13 cellular contexts compared by ENCODE assay signal in genomic region chr11:61447601-61448551, GRCh38. TPM values are rescaled to one million over a fixed set of nuclear protein-coding genes. Genes with fewer than 3 reads are reported as not detected.
DNase-seq lines count a peak whose midpoint lies in the region; ATAC-seq and TF ChIP-seq lines count a peak whose summit lies in the region.
"Had no signal": no experiment of that assay in that cellular context is flagged by ENCODE, and none has a peak within 500 bp of the region (broad histone marks: within the 10 kb centered on the region; RNA-seq: fewer than 3 reads in every experiment).

No MANE protein-coding gene starts in this region.

- H4K91ac ChIP-seq in neuronal stem cell (ENCODE audit: low read depth, low read length, poor library complexity): no peak overlapping the region

- no peak overlapping the region for H3K18ac ChIP-seq in neuronal stem cell (ENCODE audit: low read length)

- POLR2A ChIA-PET in activated CD4-positive, alpha-beta memory T cell treated with anti-CD3 and anti-CD28 coated beads for 36 hours (lab: Charles Lee): interaction anchor here (0.6 to 3.0 kb wide), 4 partner anchors 13 to 475 kb away, joined by 3 to 28 read pairs (median 4); partner anchors contain the start of genes CPSF7 and SDHAF2
- POLR2A ChIA-PET in CD8-positive, alpha-beta memory T cell (lab: Charles Lee): no interaction called here

- H3K36me3 Mint-ChIP-seq in activated CD4-positive, alpha-beta memory T cell treated with anti-CD3 and anti-CD28 coated beads for 36 hours: peaks cover 51% of the 10 kb centered on the region
- peaks cover 32% of the 10 kb centered on the region for H3K36me3 Mint-ChIP-seq in osteocyte (ENCODE audit: unreplicated experiment)
- H3K36me3 Mint-ChIP-seq in CD8-positive, alpha-beta memory T cell: peaks cover 0 to 84% (median 41%) of the 10 kb centered on the region in 3 donors

- H3K27ac ChIP-seq in neuronal stem cell (replicated peaks; ENCODE audit: low read length): no peak overlapping the region
- no peak overlapping the region for H3K27ac ChIP-seq in CD8-positive, alpha-beta memory T cell (ENCODE audit: low read depth, low read length)
- H3K27ac ChIP-seq: HL-60 had no signal

- no peak overlapping the region for H2AK5ac ChIP-seq in neuronal stem cell (ENCODE audit: low read depth, low read length)

- no peak overlapping the region for H2BK120ac ChIP-seq in neuronal stem cell (ENCODE audit: low read depth, low read length)

- H2BK15ac ChIP-seq in neuronal stem cell (ENCODE audit: low read length): no peak overlapping the region

- H3K9ac ChIP-seq in neuronal stem cell (ENCODE audit: low read depth, low read length, poor library complexity): no peak overlapping the region

- H3K27ac Mint-ChIP-seq in activated CD4-positive, alpha-beta memory T cell treated with anti-CD3 and anti-CD28 coated beads for 36 hours: peak overlapping the region; percentile 86
- peak overlapping the region; percentile 27 for H3K27ac Mint-ChIP-seq in osteocyte (ENCODE audit: unreplicated experiment)
- peak overlapping the region in 4 of 8 donors; percentile 14 to 56 (median 24) for H3K27ac Mint-ChIP-seq in CD8-positive, alpha-beta memory T cell

- peaks cover 25 to 88% of the 10 kb centered on the region in 2 donors for H3K36me3 ChIP-seq in neuronal stem cell (replicated peaks in 1 of 2; ENCODE audit: control insufficient read depth in 2 of 2, insufficient read depth in 2 of 2, low read length in 2 of 2)
- peaks cover 40% of the 10 kb centered on the region for H3K36me3 ChIP-seq in CD8-positive, alpha-beta memory T cell (ENCODE audit: insufficient read depth, low read length)

- WGBS in neuronal stem cell (ENCODE audit: extremely low coverage in 2 of 2, insufficient read length in 2 of 2, insufficient replicate concordance in 1 of 2), 2 donors: no CpG with 5 or more reads among the region's 12 CpGs

- H2BK12ac ChIP-seq in neuronal stem cell (ENCODE audit: low read length): no peak overlapping the region

- H2AFZ ChIP-seq in neuronal stem cell (ENCODE audit: low read length): no peak overlapping the region

- H3K4me3 Mint-ChIP-seq in activated CD4-positive, alpha-beta memory T cell treated with anti-CD3 and anti-CD28 coated beads for 36 hours: no peak overlapping the region
- no peak overlapping the region for H3K4me3 Mint-ChIP-seq in osteocyte (ENCODE audit: unreplicated experiment)
- H3K4me3 Mint-ChIP-seq in CD8-positive, alpha-beta memory T cell: no peak overlapping the region

- ATAC-seq in HG02571 (IDR thresholded peaks at IDR 0.05; ENCODE audit: unreplicated experiment): no peak

- H4K8ac ChIP-seq in neuronal stem cell (ENCODE audit: low read depth, low read length): no peak overlapping the region

- H3K23ac ChIP-seq in neuronal stem cell (ENCODE audit: low read depth, low read length, poor library complexity): no peak overlapping the region

- no peak overlapping the region for H3K4ac ChIP-seq in neuronal stem cell (ENCODE audit: low read length)

- H2BK5ac ChIP-seq in neuronal stem cell (ENCODE audit: low read length): no peak overlapping the region

- H3K79me1 ChIP-seq in neuronal stem cell (ENCODE audit: low read depth, low read length): peaks cover 4% of the 10 kb centered on the region

- peaks cover 38% of the 10 kb centered on the region for H3K4me1 Mint-ChIP-seq in activated CD4-positive, alpha-beta memory T cell treated with anti-CD3 and anti-CD28 coated beads for 36 hours (ENCODE audit: low read depth)
- H3K4me1 Mint-ChIP-seq in osteocyte (ENCODE audit: unreplicated experiment): peaks cover 12% of the 10 kb centered on the region
- H3K4me1 Mint-ChIP-seq in CD8-positive, alpha-beta memory T cell: peaks cover 17 to 20% (median 19%) of the 10 kb centered on the region in 3 donors

- no peak overlapping the region for H3K14ac ChIP-seq in neuronal stem cell (ENCODE audit: low read length)

- no peak for TF ChIP-seq CTCF in fibroblast of mammary gland (conservative IDR thresholded peaks at IDR 0.05; ENCODE audit: control insufficient read depth, insufficient read depth, low read depth, low read length)
- no peak for TF ChIP-seq CTCF in osteocyte (IDR thresholded peaks at IDR 0.05)

- no peaks in the 10 kb centered on the region for H3K27me3 Mint-ChIP-seq in activated CD4-positive, alpha-beta memory T cell treated with anti-CD3 and anti-CD28 coated beads for 36 hours
- H3K27me3 Mint-ChIP-seq in osteocyte (ENCODE audit: unreplicated experiment): no peaks in the 10 kb centered on the region
- no peaks in the 10 kb centered on the region for H3K27me3 Mint-ChIP-seq in CD8-positive, alpha-beta memory T cell

- H3K9me3 ChIP-seq in neuronal stem cell (replicated peaks in 1 of 2; ENCODE audit: control insufficient read depth in 2 of 2, insufficient read depth in 1 of 2, low read depth in 1 of 2, low read length in 2 of 2): peaks cover 0 to 5% of the 10 kb centered on the region in 2 donors
- H3K9me3 ChIP-seq in CD8-positive, alpha-beta memory T cell (ENCODE audit: low read length): no peaks in the 10 kb centered on the region

- peaks cover 3 to 7% of the 10 kb centered on the region in 2 donors for H3K4me1 ChIP-seq in neuronal stem cell (ENCODE audit: control insufficient read depth in 2 of 2, insufficient read depth in 1 of 2, low read depth in 1 of 2, low read length in 2 of 2)
- no peaks in the 10 kb centered on the region for H3K4me1 ChIP-seq in CD8-positive, alpha-beta memory T cell (ENCODE audit: insufficient read depth, low read length)

- no peaks in the 10 kb centered on the region for H3K27me3 ChIP-seq in neuronal stem cell (ENCODE audit: control insufficient read depth in 3 of 3, insufficient read depth in 3 of 3, low read depth in 1 of 3, low read length in 3 of 3)
- no peaks in the 10 kb centered on the region for H3K27me3 ChIP-seq in CD8-positive, alpha-beta memory T cell (ENCODE audit: insufficient read depth, low read length, poor library complexity, severe bottlenecking)

- no peaks in the 10 kb centered on the region for H3K9me3 Mint-ChIP-seq in activated CD4-positive, alpha-beta memory T cell treated with anti-CD3 and anti-CD28 coated beads for 36 hours
- H3K9me3 Mint-ChIP-seq in osteocyte (ENCODE audit: unreplicated experiment): no peaks in the 10 kb centered on the region
- no peaks in the 10 kb centered on the region for H3K9me3 Mint-ChIP-seq in CD8-positive, alpha-beta memory T cell

- no peak overlapping the region for H3K4me2 ChIP-seq in neuronal stem cell (ENCODE audit: insufficient read depth, low read length, poor library complexity, severe bottlenecking)

- intact Hi-C loops in activated CD4-positive, alpha-beta memory T cell treated with anti-CD3 and anti-CD28 coated beads for 36 hours (cut with micrococcal nuclease): loop anchor here (1.0 to 2.0 kb wide), 2 partner anchors 11 to 61 kb away; partner anchors contain the start of gene LRRC10B

- CTCF ChIA-PET in activated CD4-positive, alpha-beta memory T cell treated with anti-CD3 and anti-CD28 coated beads for 36 hours (lab: Charles Lee): interaction anchor here (0.7 to 6.2 kb wide), 18 partner anchors 13 to 616 kb away, joined by 3 to 101 read pairs (median 10); partner anchors contain the start of genes CPSF7, LRRC10B and SDHAF2
- CTCF ChIA-PET in CD8-positive, alpha-beta memory T cell (lab: Charles Lee): interaction anchor here (0.6 to 1.3 kb wide), 5 partner anchors 12 to 112 kb away, joined by 3 to 5 read pairs (median 3); no protein-coding TSS in a partner anchor

- DNase-seq in HCEC 1CT (peak; percentile 3), fibroblast of mammary gland (ENCODE audit: low read depth) (peak; percentile 60), osteocyte (ENCODE audit: extremely low spot score, unreplicated experiment) (no peak), neuronal stem cell (ENCODE audit: low spot score) (no peak)
- DNase-seq in activated CD4-positive, alpha-beta memory T cell treated with anti-CD3 and anti-CD28 coated beads for 36 hours: peak; percentile 40
- no peak for DNase-seq in CD8-positive, alpha-beta memory T cell
- DNase-seq: C1 segment of cervical spinal cord; cerebellar nuclear complex; EL; NK-92 treated with Interleukin-12 subunit alpha and Interleukin-12 subunit beta, amount 100 ng/mL, for 24 hours; SIG-M5 had no signal

- H3K4me3 ChIP-seq in fibroblast of mammary gland (ENCODE audit: control insufficient read depth, low read depth, low read length) (no peak overlapping the region), neuronal stem cell (ENCODE audit: low read length in 2 of 2) (no peak overlapping the region)
- no peak overlapping the region for H3K4me3 ChIP-seq in CD8-positive, alpha-beta memory T cell (ENCODE audit: low read length)

RNA-seq across cellular contexts. Expression of gene SDHAF2, which starts 18.0 kb away (rescaled TPM):
- 10 to 100 TPM; 31.4 to 35.4 TPM for total RNA-seq in activated CD4-positive, alpha-beta memory T cell treated with anti-CD3 and anti-CD28 coated beads for 36 hours
- 35.7 and 40.5 TPM in 2 replicates for total RNA-seq in osteocyte
- polyA plus RNA-seq in neuronal stem cell (2013, experiment 1 of 2): 16.8 TPM
- polyA plus RNA-seq in neuronal stem cell (2013, experiment 2 of 2): 16.3 TPM
- 10 to 100 TPM; 48.8 to 49.2 TPM for total RNA-seq in CD8-positive, alpha-beta memory T cell
- polyA plus RNA-seq in CD8-positive, alpha-beta memory T cell: 101 TPM

RNA-seq across cellular contexts. Expression of gene CPSF7, which starts 18.1 kb away (rescaled TPM):
- 100 to 1,000 TPM in 1 of 2 experiments, 10 to 100 TPM in 1; 90.9 to 100 TPM for total RNA-seq in activated CD4-positive, alpha-beta memory T cell treated with anti-CD3 and anti-CD28 coated beads for 36 hours
- total RNA-seq in osteocyte: 80.0 and 82.7 TPM in 2 replicates
- polyA plus RNA-seq in neuronal stem cell (2013, experiment 1 of 2): 126 TPM
- polyA plus RNA-seq in neuronal stem cell (2013, experiment 2 of 2): 123 TPM
- total RNA-seq in CD8-positive, alpha-beta memory T cell: 100 to 1,000 TPM; 128 to 140 TPM
- polyA plus RNA-seq in CD8-positive, alpha-beta memory T cell: 32.9 TPM

RNA-seq across cellular contexts. Expression of gene TMEM216, which starts 55.5 kb away (rescaled TPM):
- total RNA-seq in activated CD4-positive, alpha-beta memory T cell treated with anti-CD3 and anti-CD28 coated beads for 36 hours: 1 to 10 TPM; 9.2 to 10.0 TPM
- 11.3 and 11.4 TPM in 2 replicates for total RNA-seq in osteocyte
- 36.8 TPM for polyA plus RNA-seq in neuronal stem cell (2013, experiment 1 of 2)
- polyA plus RNA-seq in neuronal stem cell (2013, experiment 2 of 2): 36.7 TPM
- 10 to 100 TPM; 16.8 to 17.5 TPM for total RNA-seq in CD8-positive, alpha-beta memory T cell
- 53.2 TPM for polyA plus RNA-seq in CD8-positive, alpha-beta memory T cell

Comparison
In these comparisons a context has a peak if more than half of its experiments do, and no peak if none do; other contexts are left out.
1. DNase-seq: peak in HCEC 1CT (single experiment), activated CD4-positive, alpha-beta memory T cell treated with anti-CD3 and anti-CD28 coated beads for 36 hours (single experiment) and fibroblast of mammary gland (single experiment); none in osteocyte (single experiment), neuronal stem cell (single experiment) and CD8-positive, alpha-beta memory T cell (0 of 5).